ENCODE assay signal across 15 cellular contexts in the genomic region with DNA sequence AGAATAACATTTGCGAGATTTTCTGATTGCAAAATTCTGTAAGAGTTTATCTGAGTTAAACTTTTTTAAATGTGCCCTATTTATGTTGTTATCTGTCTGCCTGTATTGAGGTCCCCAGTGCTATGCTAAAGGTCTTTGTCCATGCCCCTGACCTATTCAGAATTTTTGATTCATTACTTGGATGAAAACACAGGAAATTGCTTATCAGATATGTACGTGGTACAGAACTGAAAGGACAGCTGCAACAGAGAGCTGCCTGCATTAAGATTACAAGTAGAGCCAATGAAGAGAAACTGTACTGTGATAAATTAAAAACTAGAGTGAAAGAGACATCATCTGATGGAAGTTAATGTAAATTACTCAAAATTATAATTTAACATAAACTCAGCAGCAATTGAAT.
"Had no signal": no experiment of that assay in that cellular context is flagged by ENCODE, and none has a peak within 500 bp of the region (broad histone marks: within the 10 kb centered on the region; RNA-seq: fewer than 3 reads in every experiment).

No MANE protein-coding gene starts in this region.

- FAIRE-seq: astrocyte, keratinocyte had no signal

- H3K4me3 ChIP-seq: colonic mucosa, gastrocnemius medialis, left ventricle myocardium inferior, SK-N-MC, skin epidermis, transverse colon had no signal

- H3K9me3 ChIP-seq: colonic mucosa, gastrocnemius medialis had no signal

- H3K27ac ChIP-seq: colonic mucosa, gastrocnemius medialis, left ventricle myocardium inferior, SK-N-MC, skin epidermis, transverse colon had no signal

- H3K4me1 ChIP-seq: colonic mucosa, gastrocnemius medialis, transverse colon had no signal

- DNase-seq: activated effector memory CD4-positive, alpha-beta T cell treated with Interleukin-2 at 50 U/mL for 16 hours; activated T-cell treated with anti-CD3 and anti-CD28 coated beads, Interleukin-2, amount 50 U/mL, for 1 hour; colonic mucosa; effector CD8-positive, alpha-beta T cell; gastrocnemius medialis; left ventricle myocardium inferior; substantia nigra; transverse colon had no signal

- H3K36me3 ChIP-seq: colonic mucosa, gastrocnemius medialis, left ventricle myocardium inferior, transverse colon had no signal

- ATAC-seq: activated CD4-positive, CD25-positive, alpha-beta regulatory T cell treated with anti-CD3 and anti-CD28 coated beads, Interleukin-2, amount 50 U/mL, for 24 hours; activated naive CD4-positive, alpha-beta T cell treated with anti-CD3 and anti-CD28 coated beads, Interleukin-2, amount 50 U/mL, for 72 hours; gastrocnemius medialis; stimulated activated memory B cell treated with anti-CD40 and anti-IgM and Interleukin-4, amounts not matched to agents 10 μg/mL and 1 μg/mL and 100 μg/mL, for 72 hours had no signal

- H3K27me3 ChIP-seq: colonic mucosa, gastrocnemius medialis, transverse colon had no signal
